Comparison of ENCODE assay signal across 9 cellular contexts in the genomic region with DNA sequence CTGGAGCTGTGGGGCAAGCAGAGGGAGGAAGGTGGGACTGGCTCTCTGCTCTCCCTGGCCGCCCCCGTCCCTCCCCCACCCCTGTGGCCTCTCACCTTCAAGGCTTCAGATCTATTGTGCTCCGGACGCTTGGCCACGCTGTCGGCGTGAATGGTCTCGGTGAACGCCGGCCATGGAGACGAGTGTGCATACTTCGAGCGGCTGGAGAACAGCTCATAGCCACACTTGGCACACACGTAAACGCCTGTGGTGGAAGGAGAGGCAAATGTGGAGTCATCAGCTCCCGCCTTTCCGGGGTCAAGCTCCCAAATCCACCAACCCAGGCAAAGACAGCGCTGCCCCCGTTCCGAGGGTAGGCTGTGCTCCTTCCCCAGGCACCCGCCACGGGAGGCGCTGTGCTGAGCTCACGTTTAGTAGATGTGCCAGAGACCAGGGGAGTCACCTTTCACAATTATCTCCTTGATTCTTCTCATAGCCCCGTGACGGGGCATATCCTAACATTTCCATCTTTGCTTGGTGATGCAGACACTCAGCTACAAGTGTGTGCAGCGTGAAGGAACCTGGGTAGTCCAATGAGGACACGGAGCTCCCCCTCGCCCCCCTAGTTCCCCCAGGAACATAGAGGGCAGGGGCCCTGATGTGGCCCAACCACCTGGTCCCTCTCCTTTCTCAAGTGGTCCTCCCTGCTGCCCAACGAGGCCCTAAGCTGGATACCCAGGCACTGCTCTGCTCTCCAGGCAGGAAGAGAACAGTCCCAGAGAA. TPM values are rescaled to one million over a fixed set of nuclear protein-coding genes. Genes with fewer than 3 reads are reported as not detected.
DNase-seq lines count a peak whose midpoint lies in the region; ATAC-seq, FAIRE-seq and TF ChIP-seq lines count a peak whose summit lies in the region.
"Had no signal": no experiment of that assay in that cellular context is flagged by ENCODE, and none has a peak within 500 bp of the region (broad histone marks: within the 10 kb centered on the region; RNA-seq: fewer than 3 reads in every experiment).

No MANE protein-coding gene starts in this region.

- H3K9me3 ChIP-seq in neutrophil: no peaks in the 10 kb centered on the region

- H3K36me3 ChIP-seq in neutrophil: peaks cover 54% of the 10 kb centered on the region

- no peaks in the 10 kb centered on the region for H3K27me3 ChIP-seq in neutrophil

- DNase-seq in D721Med (ENCODE audit: insufficient read length, low spot score) (no peak), NOMO-1 (lab: John Stamatoyannopoulos, UW; ENCODE audit: unreplicated experiment in 2 of 2) (peak; percentile 59 to 63), dermis blood vessel endothelial cell (peak; percentile 30)
- no peak for DNase-seq in NK-92 treated with Interleukin-12 subunit alpha and Interleukin-12 subunit beta, amount 100 ng/mL, for 24 hours (lab: John Stamatoyannopoulos, UW)
- no peak for DNase-seq in stimulated activated CD8-positive, alpha-beta memory T cell treated with anti-CD3 and anti-CD28 coated beads, Interleukin-4, amount 100 ng/mL, for 48 hours

- peak overlapping the region; percentile 99 for H3K27ac ChIP-seq in neutrophil

- FAIRE-seq in D721Med (lab: Jason Lieb, UNC): no peak

- H3K4me1 ChIP-seq in neutrophil (ENCODE audit: control insufficient read depth in 1 of 2, insufficient read depth in 1 of 2, low read depth in 1 of 2, low read length in 1 of 2): peaks cover 61 to 68% of the 10 kb centered on the region in 2 experiments

- ATAC-seq in HG03139 (IDR thresholded peaks at IDR 0.05; ENCODE audit: unreplicated experiment): no peak
- ATAC-seq in HG03025 (IDR thresholded peaks at IDR 0.05; ENCODE audit: low FRiP score, unreplicated experiment): no peak

- TF ChIP-seq CTCF in D721Med (IDR thresholded peaks at IDR 0.05; ENCODE audit: insufficient read depth, missing control alignments): peak; percentile 11
- TF ChIP-seq CTCF in neutrophil (IDR thresholded peaks at IDR 0.05): no peak

- peak overlapping the region; percentile 75 to 96 for H3K4me3 ChIP-seq in neutrophil (ENCODE audit: low read depth in 1 of 2, low read length in 1 of 2)

RNA-seq across cellular contexts. Expression of a gene that starts 1.7 kb away (rescaled TPM):
- 6.6 and 8.1 TPM in 2 replicates for total RNA-seq in dermis blood vessel endothelial cell

RNA-seq across cellular contexts. Expression of a gene that starts 13.1 kb away (rescaled TPM):
- total RNA-seq in dermis blood vessel endothelial cell: not detected in 2 replicates
- total RNA-seq: dermis microvascular lymphatic vessel endothelial cell had no signal

RNA-seq across cellular contexts. Expression of a gene that starts 18.0 kb away (rescaled TPM):
- 107 and 149 TPM in 2 replicates for total RNA-seq in dermis blood vessel endothelial cell

RNA-seq across cellular contexts. Expression of a gene that starts 23.1 kb away (rescaled TPM):
- not detected in 2 replicates for total RNA-seq in dermis blood vessel endothelial cell
- total RNA-seq: dermis microvascular lymphatic vessel endothelial cell had no signal

RNA-seq across cellular contexts. Expression of a gene that starts 23.3 kb away (rescaled TPM):
- total RNA-seq in dermis blood vessel endothelial cell: 1,669 and 1,784 TPM in 2 replicates

Comparison
In these comparisons a context has a peak if more than half of its experiments do, and no peak if none do; other contexts are left out.
1. DNase-seq: peak in NOMO-1 (2 of 2) and dermis blood vessel endothelial cell (single experiment); none in D721Med (single experiment), NK-92 treated with Interleukin-12 subunit alpha and Interleukin-12 subunit beta, amount 100 ng/mL, for 24 hours (single experiment) and stimulated activated CD8-positive, alpha-beta memory T cell treated with anti-CD3 and anti-CD28 coated beads, Interleukin-4, amount 100 ng/mL, for 48 hours (single experiment).